Comparison of ENCODE assay signal across 17 cellular contexts in genomic region chr10:75987610-75988009, GRCh38.
DNase-seq lines count a peak whose midpoint lies in the region; ATAC-seq and TF ChIP-seq lines count a peak whose summit lies in the region.
"Had no signal": no experiment of that assay in that cellular context is flagged by ENCODE, and none has a peak within 500 bp of the region (broad histone marks: within the 10 kb centered on the region; RNA-seq: fewer than 3 reads in every experiment).

No MANE protein-coding gene starts in this region.

- H2AK9ac ChIP-seq in IMR-90 (replicated peaks; ENCODE audit: low read depth, low read length, poor library complexity): no peak overlapping the region

- no peaks in the 10 kb centered on the region for H4K20me1 ChIP-seq in IMR-90 (ENCODE audit: insufficient read depth, low read length)

- H2BK20ac ChIP-seq in IMR-90 (ENCODE audit: low read depth, low read length): no peak overlapping the region

- H3K4me1 ChIP-seq in IMR-90 (ENCODE audit: control insufficient read depth, insufficient read depth, low read length) (no peaks in the 10 kb centered on the region), neuronal stem cell (ENCODE audit: control insufficient read depth in 2 of 2, insufficient read depth in 1 of 2, low read depth in 1 of 2, low read length in 2 of 2) (peaks cover 0 to 6% of the 10 kb centered on the region in 2 donors)
- H3K4me1 ChIP-seq: lower lobe of right lung had no signal

- H3K27me3 ChIP-seq in IMR-90 (ENCODE audit: control insufficient read depth, insufficient read depth, low read length) (0 out of 2 replicates have a peak, but pooled peaks cover 1% of the 10 kb centered on the region), brain microvascular endothelial cell (replicated peaks) (no peaks in the 10 kb centered on the region), neuronal stem cell (ENCODE audit: control insufficient read depth in 3 of 3, insufficient read depth in 3 of 3, low read depth in 1 of 3, low read length in 3 of 3) (no peaks in the 10 kb centered on the region)

- H3K18ac ChIP-seq in IMR-90 (ENCODE audit: low read depth, low read length): no peak overlapping the region
- H3K18ac ChIP-seq in neuronal stem cell (ENCODE audit: low read length): no peak overlapping the region

- H3K9ac ChIP-seq in IMR-90 (ENCODE audit: low read depth, low read length): no peak overlapping the region
- H3K9ac ChIP-seq in neuronal stem cell (ENCODE audit: low read depth, low read length, poor library complexity): no peak overlapping the region

- H2AK5ac ChIP-seq in IMR-90 (ENCODE audit: low read depth, low read length) (no peak overlapping the region), neuronal stem cell (ENCODE audit: low read depth, low read length) (no peak overlapping the region)

- H4K91ac ChIP-seq in IMR-90 (ENCODE audit: insufficient read depth, low read depth, low read length) (no peak overlapping the region), neuronal stem cell (ENCODE audit: low read depth, low read length, poor library complexity) (no peak overlapping the region)

- no peaks in the 10 kb centered on the region for H3K36me3 Mint-ChIP-seq in activated CD8-positive, alpha-beta T cell treated with anti-CD3 and anti-CD28 coated beads, Interleukin-2, amount 10 ng/mL, durations not matched to agents 7 days and 5 days (ENCODE audit: low read depth)
- H3K36me3 Mint-ChIP-seq: natural killer cell had no signal

- no TSS peak for BruUV-seq in IMR-90 (replicated peaks; lab: Mats Ljungman, UMichigan)

- H3K9me3 ChIP-seq in IMR-90 (ENCODE audit: control insufficient read depth, insufficient read depth, low read length) (no peaks in the 10 kb centered on the region), neuronal stem cell (replicated peaks in 1 of 2; ENCODE audit: control insufficient read depth in 2 of 2, insufficient read depth in 1 of 2, low read depth in 1 of 2, low read length in 2 of 2) (peaks cover 0 to 4% of the 10 kb centered on the region in 2 donors)
- H3K9me3 ChIP-seq: lower lobe of right lung had no signal

- no peak overlapping the region for H3K27ac Mint-ChIP-seq in activated CD8-positive, alpha-beta T cell treated with anti-CD3 and anti-CD28 coated beads, Interleukin-2, amount 10 ng/mL, durations not matched to agents 7 days and 5 days
- H3K27ac Mint-ChIP-seq: activated CD4-positive, alpha-beta T cell treated with anti-CD3 and anti-CD28 coated beads, Interleukin-2, amount 10 ng/mL, durations not matched to agents 7 days and 5 days; activated T-cell treated with anti-CD3 and anti-CD28 coated beads, Interleukin-2, amount 50 U/mL, for 24 hours; natural killer cell had no signal

- H3K23ac ChIP-seq in IMR-90 (ENCODE audit: low read depth, low read length) (no peak overlapping the region), neuronal stem cell (ENCODE audit: low read depth, low read length, poor library complexity) (no peak overlapping the region)

- no peak overlapping the region for H3K56ac ChIP-seq in IMR-90 (ENCODE audit: extremely low read depth, insufficient read depth, low read length)

- no peak for TF ChIP-seq POLR2A in IMR-90 (IDR thresholded peaks at IDR 0.05; ENCODE audit: low read depth, low read length)

- H3K36me3 ChIP-seq in IMR-90 (ENCODE audit: control insufficient read depth, insufficient read depth, low read length): no peaks in the 10 kb centered on the region
- H3K36me3 ChIP-seq in brain microvascular endothelial cell (replicated peaks): no peaks in the 10 kb centered on the region
- no peaks in the 10 kb centered on the region for H3K36me3 ChIP-seq in neuronal stem cell (replicated peaks in 1 of 2; ENCODE audit: control insufficient read depth in 2 of 2, insufficient read depth in 2 of 2, low read length in 2 of 2)
- H3K36me3 ChIP-seq: lower lobe of right lung had no signal

- TF ChIP-seq RAD21 in IMR-90 (IDR thresholded peaks at IDR 0.05; ENCODE audit: low read length): no peak

- H4K8ac ChIP-seq in IMR-90 (ENCODE audit: low read depth in 2 of 2, low read length in 2 of 2) (no peak overlapping the region), neuronal stem cell (ENCODE audit: low read depth, low read length) (no peak overlapping the region)

- H2BK15ac ChIP-seq in IMR-90 (ENCODE audit: low read depth, low read length) (no peak overlapping the region), neuronal stem cell (ENCODE audit: low read length) (no peak overlapping the region)

- DNase-seq in AG09319 (ENCODE audit: extremely low read depth, low read depth) (peak; percentile 27), IMR-90 (no peak), brain microvascular endothelial cell (peak; percentile 9), hepatic stellate cell (ENCODE audit: low spot score) (peak; percentile 14), neuronal stem cell (ENCODE audit: low spot score) (no peak), left ventricle myocardium superior (no peak), amygdala (lab: John Stamatoyannopoulos, UW) (no peak)
- DNase-seq in activated CD8-positive, alpha-beta T cell treated with anti-CD3 and anti-CD28 coated beads, Interleukin-2, amount 10 ng/mL, durations not matched to agents 7 days and 5 days: no peak
- DNase-seq: activated CD4-positive, alpha-beta T cell treated with anti-CD3 and anti-CD28 coated beads, Interleukin-2, amount 10 ng/mL, durations not matched to agents 7 days and 5 days; activated T-cell treated with anti-CD3 and anti-CD28 coated beads, Interleukin-2, amount 50 U/mL, for 24 hours; cortex of kidney; KG1; lower lobe of right lung; natural killer cell; NCI-H1436; stimulated activated CD4-positive, alpha-beta T cell treated with anti-CD3 and anti-CD28 coated beads, Interleukin-12 subunit alpha, Interleukin-12 subunit beta, amount 100 ng/mL, for 4 hours; stimulated activated naive CD8-positive, alpha-beta T cell treated with anti-CD3 and anti-CD28 coated beads, Interleukin-15, Interleukin-2, amounts not matched to agents 100 U/mL and 50 U/mL, for 24 hours had no signal

- no peaks in the 10 kb centered on the region for H3K9me3 Mint-ChIP-seq in activated CD8-positive, alpha-beta T cell treated with anti-CD3 and anti-CD28 coated beads, Interleukin-2, amount 10 ng/mL, durations not matched to agents 7 days and 5 days (ENCODE audit: insufficient read depth)
- H3K9me3 Mint-ChIP-seq: activated CD4-positive, alpha-beta T cell treated with anti-CD3 and anti-CD28 coated beads, Interleukin-2, amount 10 ng/mL, durations not matched to agents 7 days and 5 days; activated T-cell treated with anti-CD3 and anti-CD28 coated beads, Interleukin-2, amount 50 U/mL, for 24 hours; natural killer cell had no signal

- no peak overlapping the region for H4K5ac ChIP-seq in IMR-90 (ENCODE audit: low read depth, low read length)

- CTCF ChIA-PET in IMR-90 (lab: Yijun Ruan, JAX): no interaction called here
- CTCF ChIA-PET in activated CD8-positive, alpha-beta T cell treated with anti-CD3 and anti-CD28 coated beads, Interleukin-2, amount 10 ng/mL, durations not matched to agents 7 days and 5 days (lab: Charles Lee): no interaction called here

- intact Hi-C loops in IMR-90 (cut with micrococcal nuclease): no loop called here
- intact Hi-C loops in left ventricle myocardium superior (cut with micrococcal nuclease): no loop called here

- in situ Hi-C loops in IMR-90 (cut with MboI; ENCODE audit: low sequenced_read_pairs): no loop called here
- in situ Hi-C loops in brain microvascular endothelial cell (cut with HindIII; ENCODE audit: low pct_ligation_motif_present, low sequenced_read_pairs): no loop called here

- H3K4me1 Mint-ChIP-seq in activated CD8-positive, alpha-beta T cell treated with anti-CD3 and anti-CD28 coated beads, Interleukin-2, amount 10 ng/mL, durations not matched to agents 7 days and 5 days (ENCODE audit: low read depth): no peaks in the 10 kb centered on the region
- H3K4me1 Mint-ChIP-seq: activated CD4-positive, alpha-beta T cell treated with anti-CD3 and anti-CD28 coated beads, Interleukin-2, amount 10 ng/mL, durations not matched to agents 7 days and 5 days; natural killer cell had no signal

- H3K4ac ChIP-seq in IMR-90 (ENCODE audit: low read depth, low read length) (no peak overlapping the region), neuronal stem cell (ENCODE audit: low read length) (no peak overlapping the region)

- no peak overlapping the region for H2BK12ac ChIP-seq in neuronal stem cell (ENCODE audit: low read length)

- H3K4me2 ChIP-seq in IMR-90 (ENCODE audit: low read depth, low read length) (no peak overlapping the region), neuronal stem cell (ENCODE audit: insufficient read depth, low read length, poor library complexity, severe bottlenecking) (no peak overlapping the region)

- H3K4me3 ChIP-seq in IMR-90 (ENCODE audit: insufficient read depth, low read depth, low read length): no peak overlapping the region
- H3K4me3 ChIP-seq in brain microvascular endothelial cell (ENCODE audit: low read depth, low read length): no peak overlapping the region
- H3K4me3 ChIP-seq in neuronal stem cell (ENCODE audit: low read length in 2 of 2): no peak overlapping the region
- H3K4me3 ChIP-seq: lower lobe of right lung had no signal

- H2AFZ ChIP-seq in IMR-90 (replicated peaks; ENCODE audit: low read length, poor library complexity) (no peak overlapping the region), neuronal stem cell (ENCODE audit: low read length) (no peak overlapping the region)

- no peak for ATAC-seq in IMR-90 (ENCODE audit: low read depth)
- no peak for ATAC-seq in activated CD8-positive, alpha-beta T cell treated with anti-CD3 and anti-CD28 coated beads, Interleukin-2, amount 10 ng/mL, durations not matched to agents 7 days and 5 days
- no peak for ATAC-seq in left ventricle myocardium superior
- ATAC-seq: lower lobe of right lung; natural killer cell; stimulated activated naive CD8-positive, alpha-beta T cell treated with anti-CD3 and anti-CD28 coated beads, Interleukin-15, Interleukin-2, amounts not matched to agents 100 U/mL and 50 U/mL, for 24 hours had no signal

- dilution Hi-C loops in IMR-90 (cut with HindIII; ENCODE audit: low sequenced_read_pairs, unreplicated experiment): no loop called here

- H2BK120ac ChIP-seq in IMR-90 (ENCODE audit: low read depth, low read length): no peak overlapping the region
- H2BK120ac ChIP-seq in neuronal stem cell (ENCODE audit: low read depth, low read length): no peak overlapping the region

- H3K9me1 ChIP-seq in IMR-90 (ENCODE audit: insufficient read depth, low read length): no peaks in the 10 kb centered on the region

- H3K27ac ChIP-seq in IMR-90 (ENCODE audit: insufficient read depth, low read length) (no peak overlapping the region), brain microvascular endothelial cell (no peak overlapping the region), neuronal stem cell (replicated peaks; ENCODE audit: low read length) (no peak overlapping the region)
- H3K27ac ChIP-seq: lower lobe of right lung had no signal

- H3K79me1 ChIP-seq in IMR-90 (ENCODE audit: low read depth in 1 of 2, low read length in 2 of 2) (no peaks in the 10 kb centered on the region), neuronal stem cell (ENCODE audit: low read depth, low read length) (no peaks in the 10 kb centered on the region)

- no peaks in the 10 kb centered on the region for H3K27me3 Mint-ChIP-seq in activated CD8-positive, alpha-beta T cell treated with anti-CD3 and anti-CD28 coated beads, Interleukin-2, amount 10 ng/mL, durations not matched to agents 7 days and 5 days (ENCODE audit: low read depth)
- H3K27me3 Mint-ChIP-seq: activated CD4-positive, alpha-beta T cell treated with anti-CD3 and anti-CD28 coated beads, Interleukin-2, amount 10 ng/mL, durations not matched to agents 7 days and 5 days; activated T-cell treated with anti-CD3 and anti-CD28 coated beads, Interleukin-2, amount 50 U/mL, for 24 hours had no signal

- TF ChIP-seq CTCF in AG09319 (IDR thresholded peaks at IDR 0.05; ENCODE audit: low read depth, low read length) (no peak), IMR-90 (conservative IDR thresholded peaks at IDR 0.05; ENCODE audit: low read depth, low read length) (no peak), brain microvascular endothelial cell (IDR thresholded peaks at IDR 0.05; ENCODE audit: low read depth, low read length, missing control alignments) (no peak)

- POLR2A ChIA-PET in IMR-90 (lab: Charles Lee; ENCODE audit: unreplicated experiment): no interaction called here
- POLR2A ChIA-PET in activated CD8-positive, alpha-beta T cell treated with anti-CD3 and anti-CD28 coated beads, Interleukin-2, amount 10 ng/mL, durations not matched to agents 7 days and 5 days (lab: Charles Lee): no interaction called here

- H3K14ac ChIP-seq in IMR-90 (replicated peaks; ENCODE audit: low read depth, low read length): no peak overlapping the region
- no peak overlapping the region for H3K14ac ChIP-seq in neuronal stem cell (ENCODE audit: low read length)

- H2BK5ac ChIP-seq in IMR-90 (ENCODE audit: low read depth, low read length, poor library complexity, severe bottlenecking) (no peak overlapping the region), neuronal stem cell (ENCODE audit: low read length) (no peak overlapping the region)

- H3K4me3 Mint-ChIP-seq in activated CD8-positive, alpha-beta T cell treated with anti-CD3 and anti-CD28 coated beads, Interleukin-2, amount 10 ng/mL, durations not matched to agents 7 days and 5 days: no peak overlapping the region
- H3K4me3 Mint-ChIP-seq: activated CD4-positive, alpha-beta T cell treated with anti-CD3 and anti-CD28 coated beads, Interleukin-2, amount 10 ng/mL, durations not matched to agents 7 days and 5 days; activated T-cell treated with anti-CD3 and anti-CD28 coated beads, Interleukin-2, amount 50 U/mL, for 24 hours; natural killer cell had no signal

- WGBS in IMR-90 (ENCODE audit: extremely low coverage in 2 of 2, insufficient read length in 1 of 2), 2 experiments: no CpG with 5 or more reads among the region's 1 CpG
- no CpG with 5 or more reads among the region's 1 CpG for WGBS in neuronal stem cell (ENCODE audit: extremely low coverage in 2 of 2, insufficient read length in 2 of 2, insufficient replicate concordance in 1 of 2), 2 donors

Comparison
In these comparisons a context has a peak if more than half of its experiments do, and no peak if none do; other contexts are left out.
1. DNase-seq: peak in AG09319 (single experiment), brain microvascular endothelial cell (single experiment) and hepatic stellate cell (single experiment); none in IMR-90 (single experiment), neuronal stem cell (single experiment), activated CD8-positive, alpha-beta T cell treated with anti-CD3 and anti-CD28 coated beads, Interleukin-2, amount 10 ng/mL, durations not matched to agents 7 days and 5 days (single experiment), left ventricle myocardium superior (single experiment) and amygdala (0 of 56).